1 cellular context compared by ENCODE assay signal in genomic region chr1:169586395-169587255, GRCh38.
TF ChIP-seq lines count a peak whose summit lies in the region.

Gene F5 (minus strand): TSS chr1:169586481. CDS start chr1:169586386, 95 bp downstream.

TF ChIP-seq in SK-N-SH treated with all-trans-retinoic acid at 6 μM for 48 hours, 23 proteins besides CTCF, POLR2A, EP300 and RAD21 (continued from another document):
- TF ChIP-seq ARNTL (CRISPR knock-in tag; IDR thresholded peaks at IDR 0.05; ENCODE audit: borderline replicate concordance, low read depth) (no peak), ZNF70 (CRISPR knock-in tag; IDR thresholded peaks at IDR 0.05) (no peak), TOX (CRISPR knock-in tag; IDR thresholded peaks at IDR 0.05; ENCODE audit: borderline replicate concordance) (no peak), ZC3H10 (CRISPR knock-in tag; IDR thresholded peaks at IDR 0.05) (no peak), ZFP3 (CRISPR knock-in tag; IDR thresholded peaks at IDR 0.05) (no peak), ISL1 (CRISPR knock-in tag; IDR thresholded peaks at IDR 0.05) (no peak), GLIS3 (CRISPR knock-in tag; IDR thresholded peaks at IDR 0.05) (no peak)
TF ChIP-seq in SK-N-SH treated with all-trans-retinoic acid at 6 μM for 48 hours: peak in this region for 0.
